Comparison of ENCODE assay signal across 15 cellular contexts in genomic region chr5:116467444-116467843, GRCh38.
DNase-seq lines count a peak whose midpoint lies in the region; ATAC-seq and TF ChIP-seq lines count a peak whose summit lies in the region.
"Had no signal": no experiment of that assay in that cellular context is flagged by ENCODE, and none has a peak within 500 bp of the region (broad histone marks: within the 10 kb centered on the region; RNA-seq: fewer than 3 reads in every experiment).

No MANE protein-coding gene starts in this region.

- no peaks in the 10 kb centered on the region for H3K9me3 Mint-ChIP-seq in GM23338
- H3K9me3 Mint-ChIP-seq in nephron, result peaks cover 4% of the 10 kb centered on the region

- DNase-seq in GM23338 (ENCODE audit: low spot score), result no peak
- DNase-seq in dorsolateral prefrontal cortex, result no peak
- no peak for DNase-seq in substantia nigra (lab: John Stamatoyannopoulos, UW)
- DNase-seq in body of pancreas, result no peak
- DNase-seq in foreskin melanocyte, result no peak
- DNase-seq: ACHN; Caco-2; CD8-positive, alpha-beta T cell; DND-41; GDM1 had no signal

- H3K4me2 ChIP-seq in GM23338, result no peak overlapping the region

- peaks cover 4% of the 10 kb centered on the region for H3F3A ChIP-seq in GM23338 (replicated peaks; ENCODE audit: low read depth)

- ATAC-seq in GM23338 (peak; percentile 57), body of pancreas (no peak), GM21576 (IDR thresholded peaks at IDR 0.05; ENCODE audit: unreplicated experiment) (no peak), HG02759 (IDR thresholded peaks at IDR 0.05; ENCODE audit: unreplicated experiment) (no peak)
- ATAC-seq: CD8-positive, alpha-beta T cell; HepG2 had no signal

- H3K36me3 ChIP-seq in GM23338 (ENCODE audit: insufficient read depth) (peaks cover 72% of the 10 kb centered on the region), body of pancreas (replicated peaks in 1 of 2; ENCODE audit: insufficient read depth in 1 of 2, low read depth in 2 of 2) (peaks cover 0 to 6% of the 10 kb centered on the region in 2 donors)

- H3K27me3 ChIP-seq in GM23338 (ENCODE audit: insufficient read depth), result no peaks in the 10 kb centered on the region
- H3K27me3 ChIP-seq in dorsolateral prefrontal cortex, result no peaks in the 10 kb centered on the region
- H3K27me3 ChIP-seq in body of pancreas, result no peaks in the 10 kb centered on the region

- TF ChIP-seq POLR2A in body of pancreas (IDR thresholded peaks at IDR 0.05), result no peak

- H3K36me3 Mint-ChIP-seq in GM23338 (ENCODE audit: low read depth) (peaks cover 84% of the 10 kb centered on the region), nephron (ENCODE audit: low read depth) (peaks cover 86% of the 10 kb centered on the region)

- intact Hi-C loops in dorsolateral prefrontal cortex (cut with DNase I) (no loop called here), body of pancreas (cut with DNase I) (no loop called here)

- H3K9me3 ChIP-seq in body of pancreas, result no peaks in the 10 kb centered on the region
- H3K9me3 ChIP-seq: Caco-2 had no signal

- no peak overlapping the region for H3K4me3 ChIP-seq in GM23338
- H3K4me3 ChIP-seq in dorsolateral prefrontal cortex, result no peak overlapping the region
- no peak overlapping the region for H3K4me3 ChIP-seq in body of pancreas

- H3K27ac ChIP-seq in GM23338 (ENCODE audit: low read depth) (no peak overlapping the region), dorsolateral prefrontal cortex (peak overlapping the region in 53 of 59 donors; percentile 29 to 84 (median 72)), substantia nigra (ENCODE audit: low read depth, low read length, poor library complexity, severe bottlenecking) (peak overlapping the region; percentile 27), body of pancreas (no peak overlapping the region)
- H3K27ac ChIP-seq: C4-2B had no signal

- peaks cover 16% of the 10 kb centered on the region for H3K79me2 ChIP-seq in GM23338 (replicated peaks; ENCODE audit: insufficient read depth)

- 91 to 93% methylated on average over 6 of the region's 6 CpGs for WGBS in body of pancreas, 2 donors

- peaks cover 5% of the 10 kb centered on the region for H3K27me3 Mint-ChIP-seq in GM23338 (ENCODE audit: insufficient read depth, low read depth, poor library complexity)
- H3K27me3 Mint-ChIP-seq in nephron (ENCODE audit: low read depth), result no peaks in the 10 kb centered on the region

- H3K4me1 Mint-ChIP-seq in GM23338, result peaks cover 8% of the 10 kb centered on the region
- peaks cover 27% of the 10 kb centered on the region for H3K4me1 Mint-ChIP-seq in nephron

- no peak overlapping the region for H2AFZ ChIP-seq in GM23338

- H3K27ac Mint-ChIP-seq in GM23338, result 0 out of 2 replicates have a peak overlapping the region, but pooled peaks have one; percentile 66
- peak overlapping the region in 2 of 3 experiments; percentile 55 to 82 for H3K27ac Mint-ChIP-seq in nephron

- H3K9me2 ChIP-seq in GM23338 (ENCODE audit: insufficient read depth), result no peaks in the 10 kb centered on the region

- TF ChIP-seq CTCF in GM23338 (conservative IDR thresholded peaks at IDR 0.05; ENCODE audit: low read depth in 2 of 2) (peak in 1 of 2 experiments; percentile 21; a peak in 1 of 4 replicates), dorsolateral prefrontal cortex (IDR thresholded peaks at IDR 0.05 in 54 of 56, conservative IDR thresholded peaks at IDR 0.05 in 2 of 56; ENCODE audit: low read depth in 1 of 56, partially characterized antibody in 56 of 56) (no peak), nephron (IDR thresholded peaks at IDR 0.05; ENCODE audit: unreplicated experiment in 3 of 3) (no peak), body of pancreas (IDR thresholded peaks at IDR 0.05) (no peak)

- H3K4me1 ChIP-seq in GM23338 (ENCODE audit: insufficient read depth), result peaks cover 9% of the 10 kb centered on the region
- H3K4me1 ChIP-seq in body of pancreas, result no peaks in the 10 kb centered on the region
- H3K4me1 ChIP-seq: Caco-2 had no signal

- H3K4me3 Mint-ChIP-seq in GM23338, result no peak overlapping the region
- no peak overlapping the region for H3K4me3 Mint-ChIP-seq in nephron
- H3K4me3 Mint-ChIP-seq: CD8-positive, alpha-beta T cell had no signal

- H4K20me1 ChIP-seq in GM23338 (replicated peaks; ENCODE audit: insufficient read depth), result peaks cover 31% of the 10 kb centered on the region; the same call in 1 of the 2 replicates

TF ChIP-seq in GM23338, 12 proteins besides CTCF, POLR2A, EP300 and RAD21 (continues in another document):
- TF ChIP-seq ZNF462 (CRISPR knock-in tag; IDR thresholded peaks at IDR 0.05), result no peak
- TF ChIP-seq POLR2AphosphoS5 (IDR thresholded peaks at IDR 0.05; ENCODE audit: low read depth), result no peak
- TF ChIP-seq JUNB (IDR thresholded peaks at IDR 0.05; ENCODE audit: unreplicated experiment), result no peak
- TF ChIP-seq ZNF331 (CRISPR knock-in tag; IDR thresholded peaks at IDR 0.05; ENCODE audit: low read depth), result no peak
- TF ChIP-seq, protein P1, sequence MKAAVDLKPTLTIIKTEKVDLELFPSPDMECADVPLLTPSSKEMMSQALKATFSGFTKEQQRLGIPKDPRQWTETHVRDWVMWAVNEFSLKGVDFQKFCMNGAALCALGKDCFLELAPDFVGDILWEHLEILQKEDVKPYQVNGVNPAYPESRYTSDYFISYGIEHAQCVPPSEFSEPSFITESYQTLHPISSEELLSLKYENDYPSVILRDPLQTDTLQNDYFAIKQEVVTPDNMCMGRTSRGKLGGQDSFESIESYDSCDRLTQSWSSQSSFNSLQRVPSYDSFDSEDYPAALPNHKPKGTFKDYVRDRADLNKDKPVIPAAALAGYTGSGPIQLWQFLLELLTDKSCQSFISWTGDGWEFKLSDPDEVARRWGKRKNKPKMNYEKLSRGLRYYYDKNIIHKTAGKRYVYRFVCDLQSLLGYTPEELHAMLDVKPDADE (IDR thresholded peaks at IDR 0.05), result no peak
- no peak for TF ChIP-seq ZNF114 (CRISPR knock-in tag; IDR thresholded peaks at IDR 0.05)
- no peak for TF ChIP-seq NANOG (IDR thresholded peaks at IDR 0.05; ENCODE audit: borderline replicate concordance)
- TF ChIP-seq EZH2 (IDR thresholded peaks at IDR 0.05; ENCODE audit: low read depth, unreplicated experiment), result no peak
- TF ChIP-seq EZH2phosphoT487 (IDR thresholded peaks at IDR 0.05; ENCODE audit: unreplicated experiment), result no peak

Comparison
In these comparisons a context has a peak if more than half of its experiments do, and no peak if none do; other contexts are left out.
1. H3K27ac ChIP-seq: peak in dorsolateral prefrontal cortex (53 of 59) and substantia nigra (single experiment); none in GM23338 (single experiment) and body of pancreas (0 of 4).